ENCODE assay signal across 8 cellular contexts in genomic region chr1:23367791-23368561, GRCh38. TPM values are rescaled to one million over a fixed set of nuclear protein-coding genes. Genes with fewer than 3 reads are reported as not detected.
DNase-seq lines count a peak whose midpoint lies in the region; ATAC-seq and TF ChIP-seq lines count a peak whose summit lies in the region.

No MANE protein-coding gene starts in this region.

- peak; percentile 96 for DNase-seq in NCI-H69 (lab: John Stamatoyannopoulos, UW)
- DNase-seq in activated CD4-positive, alpha-beta T cell treated with anti-CD3 and anti-CD28 coated beads, Interleukin-2, amount 50 U/mL, for 1 hour, result peak; percentile 96
- DNase-seq in dedifferentiated amniotic fluid mesenchymal stem cell (ENCODE audit: extremely low spot score), result peak; percentile 99
- peak; percentile 99 for DNase-seq in left lobe of liver (ENCODE audit: low spot score)
- peak; percentile 97 to 98 for DNase-seq in stimulated activated CD4-positive, alpha-beta T cell treated with anti-CD3 and anti-CD28 coated beads, Interleukin-2, amount 100 ng/mL, for 24 hours

- ATAC-seq in GM19372 (IDR thresholded peaks at IDR 0.05; ENCODE audit: low read depth, unreplicated experiment) (peak; percentile 86), HG03521 (IDR thresholded peaks at IDR 0.05; ENCODE audit: unreplicated experiment) (peak; percentile 90), left lobe of liver (peak; percentile 85)

- H3K27ac ChIP-seq in C4-2B, result peak overlapping the region; percentile 84

- TF ChIP-seq CTCF in C4-2B (conservative IDR thresholded peaks at IDR 0.05), result no peak

RNA-seq across cellular contexts. Expression of gene ZNF436, which starts 1.7 kb away (rescaled TPM):
- total RNA-seq in left lobe of liver, result 3.7 TPM

RNA-seq across cellular contexts. Expression of gene HNRNPR, which starts 23.9 kb away (rescaled TPM):
- total RNA-seq in left lobe of liver, result 32.2 TPM

RNA-seq across cellular contexts. Expression of gene TCEA3, which starts 56.6 kb away (rescaled TPM):
- total RNA-seq in left lobe of liver, result 70.9 TPM

Comparison
In these comparisons a context has a peak if more than half of its experiments do, and no peak if none do; other contexts are left out.
1. Peak in every context shown above with its lines: DNase-seq, ATAC-seq and H3K27ac ChIP-seq.